ENCODE assay signal across 8 cellular contexts in the genomic region with DNA sequence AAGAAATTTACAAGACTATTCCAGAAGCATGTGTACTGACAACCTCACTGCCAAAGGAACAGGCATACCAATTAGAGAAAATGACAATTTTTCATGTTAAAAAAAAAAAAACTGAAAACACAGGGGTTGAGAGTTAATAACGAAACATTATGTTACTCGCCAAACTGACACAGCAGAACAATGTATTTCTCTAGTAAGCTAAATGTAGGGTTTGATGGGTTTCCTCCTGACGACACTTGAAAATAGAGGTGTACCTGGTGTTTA. TPM values are rescaled to one million over a fixed set of nuclear protein-coding genes. Genes with fewer than 3 reads are reported as not detected.
A peak's percentile ranks its signal among the peaks of the same experiment; 100 is the strongest.
DNase-seq lines count a peak whose midpoint lies in the region; ATAC-seq and TF ChIP-seq lines count a peak whose summit lies in the region.

No MANE protein-coding gene starts in this region.

- peaks cover 0 to 4% of the 10 kb centered on the region in 2 donors for H3K27me3 Mint-ChIP-seq in CD8-positive, alpha-beta memory T cell
- H3K27me3 Mint-ChIP-seq in osteocyte (ENCODE audit: unreplicated experiment), result no peaks in the 10 kb centered on the region

- H3K9me3 Mint-ChIP-seq in CD8-positive, alpha-beta memory T cell, result peaks cover 0 to 2% (median 0%) of the 10 kb centered on the region in 5 donors
- no peaks in the 10 kb centered on the region for H3K9me3 Mint-ChIP-seq in osteocyte (ENCODE audit: unreplicated experiment)

- H3K36me3 ChIP-seq in CD8-positive, alpha-beta memory T cell (ENCODE audit: insufficient read depth, low read length), result no peaks in the 10 kb centered on the region
- no peaks in the 10 kb centered on the region; the same call in 1 of the 2 replicates for H3K36me3 ChIP-seq in Panc1 (ENCODE audit: control insufficient read depth, insufficient read depth, low read length)

- CTCF ChIA-PET in CD8-positive, alpha-beta memory T cell (lab: Charles Lee), result interaction anchor here (0.8 to 2.9 kb wide), 26 partner anchors 8 to 1371 kb away, joined by 3 to 50 read pairs (median 4); a partner anchor contains a TSS
- CTCF ChIA-PET in Panc1 (lab: Charles Lee), result interaction anchor here (0.6 to 0.8 kb wide), 2 partner anchors 15 to 147 kb away, joined by 3 read pairs; no protein-coding TSS in a partner anchor

- TSS peak; percentile 90 for BruUV-seq in Panc1 (replicated peaks; lab: Mats Ljungman, UMichigan)

- H3K36me3 Mint-ChIP-seq in CD8-positive, alpha-beta memory T cell, result peaks cover 0 to 16% (median 0%) of the 10 kb centered on the region in 3 donors
- peaks cover 5% of the 10 kb centered on the region for H3K36me3 Mint-ChIP-seq in osteocyte (ENCODE audit: unreplicated experiment)

- H3K27ac ChIP-seq in CD8-positive, alpha-beta memory T cell (ENCODE audit: low read depth, low read length), result peak overlapping the region; percentile 94
- peak overlapping the region; percentile 92 for H3K27ac ChIP-seq in Panc1 (ENCODE audit: low read length)

- peaks cover 44 to 63% (median 56%) of the 10 kb centered on the region in 3 donors for H3K4me1 Mint-ChIP-seq in CD8-positive, alpha-beta memory T cell
- H3K4me1 Mint-ChIP-seq in osteocyte (ENCODE audit: unreplicated experiment), result peaks cover 43% of the 10 kb centered on the region

- intact Hi-C loops in Panc1 (cut with micrococcal nuclease; ENCODE audit: unreplicated experiment), result no loop called here

- H3K27ac Mint-ChIP-seq in CD8-positive, alpha-beta memory T cell, result peak overlapping the region; percentile 92 to 100 (median 98)
- H3K27ac Mint-ChIP-seq in osteocyte (ENCODE audit: unreplicated experiment), result peak overlapping the region; percentile 100

- H3K9me3 ChIP-seq in CD8-positive, alpha-beta memory T cell (ENCODE audit: low read length), result no peaks in the 10 kb centered on the region
- no peaks in the 10 kb centered on the region for H3K9me3 ChIP-seq in Panc1 (ENCODE audit: control insufficient read depth, insufficient read depth, low read depth, low read length)

- no peak for TF ChIP-seq CTCF in Panc1 (IDR thresholded peaks at IDR 0.05)
- no peak for TF ChIP-seq CTCF in epithelial cell of esophagus (IDR thresholded peaks at IDR 0.05; ENCODE audit: insufficient read depth, low read depth, low read length, missing control alignments)
- no peak for TF ChIP-seq CTCF in osteocyte (IDR thresholded peaks at IDR 0.05)

- in situ Hi-C loops in Panc1 (cut with HindIII; ENCODE audit: low pct_unique_long_range_greater_than_20kb, low sequenced_read_pairs), result no loop called here

- DNase-seq in CD8-positive, alpha-beta memory T cell, result no peak
- no peak for DNase-seq in Panc1 (ENCODE audit: low read depth, low spot score)
- no peak for DNase-seq in epithelial cell of esophagus (ENCODE audit: low read depth)
- no peak for DNase-seq in osteocyte (ENCODE audit: extremely low spot score, unreplicated experiment)
- no peak for DNase-seq in SHP77 (lab: John Stamatoyannopoulos, UW)
- no peak for DNase-seq in COLO829 (ENCODE audit: low spot score)
- no peak for DNase-seq in DMS153 treated with DMSO at 0.1 percent for 48 hours (lab: John Stamatoyannopoulos, UW; ENCODE audit: unreplicated experiment)

- POLR2A ChIA-PET in CD8-positive, alpha-beta memory T cell (lab: Charles Lee), result interaction anchor here (0.5 to 4.8 kb wide), 8 partner anchors 37 to 216 kb away, joined by 4 to 54 read pairs (median 8); a partner anchor contains a TSS
- POLR2A ChIA-PET in Panc1 (lab: Charles Lee), result interaction anchor here (0.9 to 1.0 kb wide), 3 partner anchors 12 to 217 kb away, joined by 3 read pairs; a partner anchor contains a TSS

- ATAC-seq in Panc1 (no peak), HG03432 (IDR thresholded peaks at IDR 0.05; ENCODE audit: unreplicated experiment) (no peak)

- H3K4me1 ChIP-seq in CD8-positive, alpha-beta memory T cell (ENCODE audit: insufficient read depth, low read length), result peaks cover 37% of the 10 kb centered on the region
- peaks cover 16% of the 10 kb centered on the region for H3K4me1 ChIP-seq in Panc1 (ENCODE audit: control insufficient read depth, insufficient read depth, low read length)

- peak overlapping the region; percentile 69 for H3K4me3 ChIP-seq in CD8-positive, alpha-beta memory T cell (ENCODE audit: low read length)
- H3K4me3 ChIP-seq in Panc1 (ENCODE audit: low read depth in 2 of 2, low read length in 2 of 2), result peak overlapping the region; percentile 87 to 91
- H3K4me3 ChIP-seq in epithelial cell of esophagus (ENCODE audit: low read length), result peak overlapping the region; percentile 98

- peak overlapping the region; percentile 93 to 100 (median 98) for H3K4me3 Mint-ChIP-seq in CD8-positive, alpha-beta memory T cell
- peak overlapping the region; percentile 99 for H3K4me3 Mint-ChIP-seq in osteocyte (ENCODE audit: unreplicated experiment)

- H3K27me3 ChIP-seq in CD8-positive, alpha-beta memory T cell (ENCODE audit: insufficient read depth, low read length, poor library complexity, severe bottlenecking), result no peaks in the 10 kb centered on the region
- H3K27me3 ChIP-seq in Panc1 (ENCODE audit: control insufficient read depth, insufficient read depth, low read length), result no peaks in the 10 kb centered on the region

RNA-seq across cellular contexts. Expression of a gene that starts 0.6 kb away (rescaled TPM):
- total RNA-seq in CD8-positive, alpha-beta memory T cell, result 10 to 100 TPM; 39.9 to 41.5 TPM
- polyA plus RNA-seq in CD8-positive, alpha-beta memory T cell, result 33.5 TPM
- total RNA-seq in Panc1 (2021; ENCODE audit: unreplicated experiment), result 50.0 TPM
- 23.4 TPM for polyA plus RNA-seq in Panc1 (2012; ENCODE audit: insufficient read length)
- total RNA-seq in osteocyte, result 67.6 and 69.6 TPM in 2 replicates

RNA-seq across cellular contexts. Expression of a gene that starts 50.5 kb away (rescaled TPM):
- total RNA-seq in CD8-positive, alpha-beta memory T cell, result 100 to 1,000 TPM; 189 to 195 TPM
- 115 TPM for polyA plus RNA-seq in CD8-positive, alpha-beta memory T cell
- total RNA-seq in Panc1 (2021; ENCODE audit: unreplicated experiment) (146 TPM), osteocyte (138 and 141 TPM in 2 replicates)
- 57.1 TPM for polyA plus RNA-seq in Panc1 (2012; ENCODE audit: insufficient read length)
